ENCODE assay signal across 8 cellular contexts in the genomic region with DNA sequence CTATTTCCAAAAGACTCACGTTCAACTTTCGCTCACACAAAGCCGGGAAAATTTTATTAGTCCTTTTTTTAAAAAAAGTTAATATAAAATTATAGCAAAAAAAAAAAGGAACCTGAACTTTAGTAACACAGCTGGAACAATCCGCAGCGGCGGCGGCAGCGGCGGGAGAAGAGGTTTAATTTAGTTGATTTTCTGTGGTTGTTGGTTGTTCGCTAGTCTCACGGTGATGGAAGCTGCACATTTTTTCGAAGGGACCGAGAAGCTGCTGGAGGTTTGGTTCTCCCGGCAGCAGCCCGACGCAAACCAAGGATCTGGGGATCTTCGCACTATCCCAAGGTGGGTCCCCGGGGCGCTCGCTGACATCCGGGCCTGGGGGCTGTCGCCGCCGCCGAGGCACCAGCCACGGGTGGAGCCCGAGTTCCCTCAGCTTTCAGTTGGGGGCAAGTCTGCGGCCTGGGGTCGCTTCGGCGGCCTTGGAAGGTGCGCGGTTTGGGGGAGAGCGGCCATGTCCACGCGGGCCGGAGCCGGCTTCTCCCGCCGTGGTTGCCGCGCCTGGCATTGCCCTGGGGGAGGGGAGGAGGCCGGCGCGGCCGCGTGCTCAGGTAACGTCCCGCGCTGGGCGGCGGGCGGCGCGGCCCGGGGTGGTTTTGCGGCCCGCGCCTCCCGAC. TPM values are rescaled to one million over a fixed set of nuclear protein-coding genes. Genes with fewer than 3 reads are reported as not detected.
DNase-seq lines count a peak whose midpoint lies in the region; ATAC-seq and TF ChIP-seq lines count a peak whose summit lies in the region.

No MANE protein-coding gene starts in this region.

- peaks cover 41% of the 10 kb centered on the region for H3K4me1 Mint-ChIP-seq in CD8-positive, alpha-beta T cell (ENCODE audit: low read depth)

- peak overlapping the region; percentile 95 for H3K27ac ChIP-seq in CD8-positive, alpha-beta T cell (ENCODE audit: low read depth, low read length)
- H3K27ac ChIP-seq in esophagus muscularis mucosa (replicated peaks in 1 of 4) (peak overlapping the region; percentile 94 to 97 (median 97)), neural cell (ENCODE audit: low read length) (peak overlapping the region; percentile 95), upper lobe of right lung (peak overlapping the region; percentile 94)

- TF ChIP-seq EP300 in esophagus muscularis mucosa (IDR thresholded peaks at IDR 0.05) (no peak), neural cell (conservative IDR thresholded peaks at IDR 0.05; ENCODE audit: poor library complexity, severe bottlenecking) (no peak)

- peaks cover 36% of the 10 kb centered on the region for H3K79me2 ChIP-seq in neural cell (replicated peaks; ENCODE audit: insufficient read depth, low read length)

- H3K9me2 ChIP-seq in neural cell (ENCODE audit: insufficient read depth, low read length), result no peaks in the 10 kb centered on the region

- H2AFZ ChIP-seq in neural cell (ENCODE audit: low read depth, low read length), result peak overlapping the region; percentile 30

- POLR2A ChIA-PET in CD8-positive, alpha-beta T cell (lab: Charles Lee), result interaction anchor here (0.5 to 6.3 kb wide), 43 partner anchors 8 to 1781 kb away, joined by 3 to 298 read pairs (median 5); partner anchors contain the start of genes AK9, CD164, CDC40 and CDK19

- DNase-seq in CD8-positive, alpha-beta T cell, result peak in 6 of 7 experiments; percentile 6 to 82 (median 50)
- peak; percentile 28 for DNase-seq in MG63
- DNase-seq in activated T-cell treated with anti-CD3 and anti-CD28 coated beads for 48 hours (ENCODE audit: low read depth), result peak; percentile 41
- no peak for DNase-seq in esophagus muscularis mucosa (ENCODE audit: extremely low spot score)
- peak; percentile 82 for DNase-seq in upper lobe of right lung

- peak overlapping the region; percentile 85 for H3K9ac ChIP-seq in neural cell (ENCODE audit: low read length)

- no peaks in the 10 kb centered on the region for H3K27me3 Mint-ChIP-seq in CD8-positive, alpha-beta T cell (ENCODE audit: low read depth)

- no peaks in the 10 kb centered on the region for H3K9me3 ChIP-seq in CD8-positive, alpha-beta T cell (ENCODE audit: low read length)
- H3K9me3 ChIP-seq in MG63 (no peaks in the 10 kb centered on the region), esophagus muscularis mucosa (no peaks in the 10 kb centered on the region), neural cell (ENCODE audit: low read length) (no peaks in the 10 kb centered on the region), upper lobe of right lung (no peaks in the 10 kb centered on the region)

- 0% methylated on average over 18 of the region's 60 CpGs for WGBS in esophagus muscularis mucosa

- H3F3A ChIP-seq in neural cell (ENCODE audit: insufficient read depth, low read length, poor library complexity, severe bottlenecking), result peaks cover 6% of the 10 kb centered on the region

- peak overlapping the region; percentile 99 for H3K27ac Mint-ChIP-seq in CD8-positive, alpha-beta T cell

- no peaks in the 10 kb centered on the region for H3K9me3 Mint-ChIP-seq in CD8-positive, alpha-beta T cell

- H3K27me3 ChIP-seq in CD8-positive, alpha-beta T cell (ENCODE audit: insufficient read depth, low read length), result no peaks in the 10 kb centered on the region
- H3K27me3 ChIP-seq in MG63 (no peaks in the 10 kb centered on the region), esophagus muscularis mucosa (no peaks in the 10 kb centered on the region), neural cell (ENCODE audit: insufficient read depth, low read depth, low read length) (no peaks in the 10 kb centered on the region), upper lobe of right lung (no peaks in the 10 kb centered on the region)

- no peak for TF ChIP-seq RAD21 in neural cell (conservative IDR thresholded peaks at IDR 0.05)

- TF ChIP-seq POLR2A in esophagus muscularis mucosa (IDR thresholded peaks at IDR 0.05; ENCODE audit: low read depth), result no peak

- no peak overlapping the region for H3K4me2 ChIP-seq in neural cell (ENCODE audit: low read length)

- H3K4me1 ChIP-seq in CD8-positive, alpha-beta T cell (ENCODE audit: insufficient read depth, low read length), result peaks cover 32% of the 10 kb centered on the region
- H3K4me1 ChIP-seq in esophagus muscularis mucosa (peaks cover 34 to 44% (median 37%) of the 10 kb centered on the region in 4 donors), upper lobe of right lung (peaks cover 28% of the 10 kb centered on the region)

- peak overlapping the region; percentile 99 for H3K4me3 Mint-ChIP-seq in CD8-positive, alpha-beta T cell

- H4K20me1 ChIP-seq in neural cell (ENCODE audit: insufficient read depth), result peaks cover under 1% of the 10 kb centered on the region

- TF ChIP-seq CTCF in CD8-positive, alpha-beta T cell (IDR thresholded peaks at IDR 0.05), result no peak
- TF ChIP-seq CTCF in esophagus muscularis mucosa (IDR thresholded peaks at IDR 0.05), result no peak
- TF ChIP-seq CTCF in neural cell (IDR thresholded peaks at IDR 0.05; ENCODE audit: poor library complexity, severe bottlenecking), result no peak
- no peak for TF ChIP-seq CTCF in upper lobe of right lung (IDR thresholded peaks at IDR 0.05)

- no peaks in the 10 kb centered on the region for H3K36me3 ChIP-seq in CD8-positive, alpha-beta T cell (ENCODE audit: insufficient read depth, low read length)
- peaks cover 13% of the 10 kb centered on the region for H3K36me3 ChIP-seq in MG63
- H3K36me3 ChIP-seq in esophagus muscularis mucosa, result no peaks in the 10 kb centered on the region
- no peaks in the 10 kb centered on the region for H3K36me3 ChIP-seq in neural cell (ENCODE audit: insufficient read depth, low read length)
- no peaks in the 10 kb centered on the region for H3K36me3 ChIP-seq in upper lobe of right lung

- peaks cover 14% of the 10 kb centered on the region for H3K36me3 Mint-ChIP-seq in CD8-positive, alpha-beta T cell

- CTCF ChIA-PET in CD8-positive, alpha-beta T cell (lab: Charles Lee), result interaction anchor here (0.6 to 2.6 kb wide), 5 partner anchors 60 to 384 kb away, joined by 3 to 19 read pairs (median 6); partner anchors contain the start of gene CDK19

- H3K4me3 ChIP-seq in CD8-positive, alpha-beta T cell (ENCODE audit: low read depth, low read length), result peak overlapping the region; percentile 83
- peak overlapping the region; percentile 93 for H3K4me3 ChIP-seq in MG63
- H3K4me3 ChIP-seq in esophagus muscularis mucosa, result peak overlapping the region; percentile 83 to 98 (median 90)
- peak overlapping the region; percentile 89 for H3K4me3 ChIP-seq in neural cell (ENCODE audit: low read length)
- H3K4me3 ChIP-seq in upper lobe of right lung, result peak overlapping the region; percentile 79

- ATAC-seq in CD8-positive, alpha-beta T cell, result peak; percentile 23
- ATAC-seq in GM21390 (IDR thresholded peaks at IDR 0.05; ENCODE audit: unreplicated experiment), result peak; percentile 10
- peak; percentile 57 for ATAC-seq in upper lobe of right lung
- no peak for ATAC-seq in HG02610 (IDR thresholded peaks at IDR 0.05; ENCODE audit: unreplicated experiment)

- intact Hi-C loops in CD8-positive, alpha-beta T cell (cut with DNase I, micrococcal nuclease), result loop anchor here (1.0 to 10.0 kb wide), 15 partner anchors 60 to 1778 kb away; partner anchors contain the start of genes CDC40 (in 2 of the 2), CDK19 (in 2 of the 2), REV3L (in 2 of the 2) and SLC16A10 (in 2 of the 2)
- intact Hi-C loops in esophagus muscularis mucosa (cut with DNase I), result loop anchor here (2.0 to 10.0 kb wide), 3 partner anchors 60 to 1180 kb away; partner anchors contain the start of genes AK9, CDK19 and FIG4
- intact Hi-C loops in upper lobe of right lung (cut with DNase I), result no loop called here

TF ChIP-seq in neural cell, 6 proteins besides CTCF, POLR2A, EP300 and RAD21:
- peak; percentile 61 for TF ChIP-seq MXI1 (conservative IDR thresholded peaks at IDR 0.05; ENCODE audit: poor library complexity, severe bottlenecking)
- no peak for TF ChIP-seq REST (IDR thresholded peaks at IDR 0.05; ENCODE audit: borderline replicate concordance)

RNA-seq across cellular contexts. Expression of gene AMD1, which starts 0.4 kb away (rescaled TPM):
- 100 to 1,000 TPM; 161 to 167 TPM for total RNA-seq in CD8-positive, alpha-beta T cell
- 46.5 and 50.5 TPM in 2 replicates for total RNA-seq in MG63 (2014; rRNA removed; shearing (Covaris generic); ENCODE audit: low replicate concordance)
- total RNA-seq in esophagus muscularis mucosa, result 10 to 100 TPM; 46.2 to 93.1 (median 59.6) TPM
- polyA plus RNA-seq in neural cell, result 77.6 and 86.5 TPM in 2 replicates
- polyA minus RNA-seq in neural cell, result 86.9 and 87.2 TPM in 2 replicates
- total RNA-seq in upper lobe of right lung, result 61.7 TPM

RNA-seq across cellular contexts. Expression of gene CDK19, which starts 59.7 kb away (rescaled TPM):
- total RNA-seq in CD8-positive, alpha-beta T cell, result 1 to 10 TPM; 4.9 to 5.0 TPM
- total RNA-seq in MG63 (2014; rRNA removed; shearing (Covaris generic); ENCODE audit: low replicate concordance), result 3.2 and 4.0 TPM in 2 replicates
- total RNA-seq in esophagus muscularis mucosa (10 to 100 TPM; 12.0 to 15.0 (median 13.6) TPM), upper lobe of right lung (26.6 TPM)
- polyA plus RNA-seq in neural cell, result 39.0 and 40.7 TPM in 2 replicates
- 62.6 and 77.6 TPM in 2 replicates for polyA minus RNA-seq in neural cell
